16 cellular contexts compared by ENCODE assay signal in genomic region chr2:145410096-145410495, GRCh38.
"Had no signal": no experiment of that assay in that cellular context is flagged by ENCODE, and none has a peak within 500 bp of the region (broad histone marks: within the 10 kb centered on the region; RNA-seq: fewer than 3 reads in every experiment).

No MANE protein-coding gene starts in this region.

- H3K4me3 ChIP-seq: breast epithelium, hepatocyte, thyroid gland had no signal

- H3K27ac Mint-ChIP-seq: activated B cell treated with CpG ODN at 0.5 μM for 24 hours; activated T-cell treated with anti-CD3 and anti-CD28 coated beads, Interleukin-2, amount 50 U/mL, for 72 hours had no signal

- H3K27ac ChIP-seq: breast epithelium, hepatocyte, thyroid gland had no signal

- ATAC-seq: activated CD8-positive, alpha-beta T cell treated with anti-CD3 and anti-CD28 coated beads, Interleukin-2, amount 10 ng/mL, durations not matched to agents 7 days and 5 days; activated T-cell treated with anti-CD3 and anti-CD28 coated beads, Interleukin-2, amount 50 U/mL, for 72 hours; esophagus mucosa; left lobe of liver; stimulated activated naive B cell treated with anti-CD40 and anti-IgM and Interleukin-4, amounts not matched to agents 10 μg/mL and 1 μg/mL and 100 μg/mL, for 72 hours had no signal

- H3K9me3 Mint-ChIP-seq: activated T-cell treated with anti-CD3 and anti-CD28 coated beads, Interleukin-2, amount 50 U/mL, for 72 hours had no signal

- H3K79me2 ChIP-seq: hepatocyte had no signal

- H3K36me3 ChIP-seq: breast epithelium, thyroid gland had no signal

- H3K9me3 ChIP-seq: breast epithelium, thyroid gland had no signal

- H3K4me2 ChIP-seq: hepatocyte had no signal

- H2AFZ ChIP-seq: hepatocyte had no signal

- H3K4me3 Mint-ChIP-seq: activated B cell treated with CpG ODN at 0.5 μM for 24 hours; activated CD8-positive, alpha-beta T cell treated with anti-CD3 and anti-CD28 coated beads, Interleukin-2, amount 10 ng/mL, durations not matched to agents 7 days and 5 days; activated T-cell treated with anti-CD3 and anti-CD28 coated beads, Interleukin-2, amount 50 U/mL, for 72 hours; stimulated activated naive B cell treated with anti-CD40 and anti-IgM and Interleukin-4, amounts not matched to agents 10 μg/mL and 1 μg/mL and 100 μg/mL, for 72 hours had no signal

- DNase-seq: activated B cell treated with CpG ODN at 0.5 μM for 24 hours; activated CD4-positive, alpha-beta T cell treated with anti-CD3 and anti-CD28 coated beads for 48 hours; activated CD8-positive, alpha-beta memory T cell treated with anti-CD3 and anti-CD28 coated beads, Interleukin-2, amount 50 U/mL, for 4 hours; activated CD8-positive, alpha-beta T cell treated with anti-CD3 and anti-CD28 coated beads, Interleukin-2, amount 10 ng/mL, durations not matched to agents 7 days and 5 days; activated gamma-delta T cell treated with Interleukin-2 at 50 U/mL for 16 hours; activated T-cell treated with anti-CD3 and anti-CD28 coated beads, Interleukin-2, amount 50 U/mL, for 72 hours; aorta; islet precursor cell; retina; stimulated activated CD4-positive, alpha-beta T cell treated with anti-CD3 and anti-CD28 coated beads, Interleukin-2, amount 100 ng/mL, for 48 hours; stimulated activated naive B cell treated with anti-CD40 and anti-IgM and Interleukin-4, amounts not matched to agents 10 μg/mL and 1 μg/mL and 100 μg/mL, for 72 hours; thyroid gland had no signal

- H3K4me1 ChIP-seq: breast epithelium, thyroid gland had no signal

- H3K27me3 ChIP-seq: breast epithelium, thyroid gland had no signal
